In genomic region chr22:41285820-41286638, GRCh38 we compare ENCODE assay signal across 1 cellular context.
TF ChIP-seq lines count a peak whose summit lies in the region.

Gene RANGAP1 (minus strand): TSS chr22:41286187. CDS start chr22:41281044, 5,143 bp downstream.

TF ChIP-seq in K562, 482 proteins besides CTCF, POLR2A, EP300 and RAD21 (continued from another document and continues in another):
- TF ChIP-seq ZNF592 (IDR thresholded peaks at IDR 0.05) (peak; percentile 57), ZNF507 (tag; conservative IDR thresholded peaks at IDR 0.05) (no peak), DPF2 (IDR thresholded peaks at IDR 0.05) (no peak), ZFP36 (IDR thresholded peaks at IDR 0.05; ENCODE audit: low read depth, low read length, partially characterized antibody) (no peak), THRAP3 (IDR thresholded peaks at IDR 0.05; ENCODE audit: borderline replicate concordance) (no peak), ZNF224 (CRISPR knock-in tag; IDR thresholded peaks at IDR 0.05) (no peak), RFX7 (CRISPR knock-in tag; IDR thresholded peaks at IDR 0.05) (no peak), RNF219 (CRISPR knock-in tag; IDR thresholded peaks at IDR 0.05) (no peak), KLF6 (CRISPR knock-in tag; IDR thresholded peaks at IDR 0.05; ENCODE audit: borderline replicate concordance) (0 out of 2 replicates have a peak, but pooled peaks have one; percentile 16), PYGO2 (tag; IDR thresholded peaks at IDR 0.05) (no peak), CUX1 (CRISPR knock-in tag; IDR thresholded peaks at IDR 0.05) (no peak), ZBTB33 (CRISPR knock-in tag; IDR thresholded peaks at IDR 0.05) (no peak), MCM7 (IDR thresholded peaks at IDR 0.05) (no peak), CTBP1 (IDR thresholded peaks at IDR 0.05; ENCODE audit: borderline replicate concordance) (no peak; the same call in 1 of the 2 replicates), PURB (CRISPR knock-in tag; IDR thresholded peaks at IDR 0.05; ENCODE audit: low read depth) (no peak), RBFOX2 (IDR thresholded peaks at IDR 0.05; ENCODE audit: low read depth, low read length) (peak; percentile 98), HES1 (IDR thresholded peaks at IDR 0.05; ENCODE audit: low read depth) (no peak), MAX (CRISPR knock-in tag; IDR thresholded peaks at IDR 0.05) (peak; percentile 72), ZKSCAN1 (IDR thresholded peaks at IDR 0.05; ENCODE audit: low read depth, low read length) (no peak), TEAD1 (CRISPR knock-in tag; IDR thresholded peaks at IDR 0.05) (0 out of 4 replicates have a peak, but pooled peaks of 1 of the 2 experiments have one; percentile 26), JUNB (CRISPR knock-in tag; conservative IDR thresholded peaks at IDR 0.05) (no peak), RBM34 (IDR thresholded peaks at IDR 0.05; ENCODE audit: borderline replicate concordance, insufficient read depth, low read length) (no peak), THRA (IDR thresholded peaks at IDR 0.05) (no peak), ZNF124 (CRISPR knock-in tag; IDR thresholded peaks at IDR 0.05) (no peak), SRSF9 (IDR thresholded peaks at IDR 0.05; ENCODE audit: borderline replicate concordance, low read depth, low read length) (no peak), ZNF197 (CRISPR knock-in tag; IDR thresholded peaks at IDR 0.05; ENCODE audit: low read depth) (peak; percentile 89), GATAD2A (IDR thresholded peaks at IDR 0.05) (no peak), FOXP1 (CRISPR knock-in tag; IDR thresholded peaks at IDR 0.05) (peak; percentile 14; the same call in 1 of the 2 replicates), KLF13 (tag; IDR thresholded peaks at IDR 0.05; ENCODE audit: borderline replicate concordance, low read depth) (peak; percentile 63; the same call in 1 of the 2 replicates), SAP30 (IDR thresholded peaks at IDR 0.05; ENCODE audit: borderline replicate concordance, insufficient read depth, low read depth, low read length, poor library complexity, severe bottlenecking) (peak; percentile 95), SMARCE1 (IDR thresholded peaks at IDR 0.05) (no peak), SPI1 (IDR thresholded peaks at IDR 0.05; ENCODE audit: borderline replicate concordance, low read depth, low read length) (no peak), HSF4 (CRISPR knock-in tag; IDR thresholded peaks at IDR 0.05; ENCODE audit: borderline replicate concordance) (no peak), USF1 (CRISPR knock-in tag; IDR thresholded peaks at IDR 0.05) (no peak), PRPF4 (IDR thresholded peaks at IDR 0.05; ENCODE audit: insufficient read depth, low read depth, low read length, poor library complexity, severe bottlenecking) (no peak), TFE3 (CRISPR knock-in tag; IDR thresholded peaks at IDR 0.05) (no peak), ZNF551 (CRISPR knock-in tag; IDR thresholded peaks at IDR 0.05) (no peak), ZNF316 (IDR thresholded peaks at IDR 0.05) (no peak), ATF2 (CRISPR knock-in tag; IDR thresholded peaks at IDR 0.05) (no peak), SAFB2 (IDR thresholded peaks at IDR 0.05; ENCODE audit: borderline replicate concordance, low read depth, low read length, severe bottlenecking) (no peak), TRIM28 (IDR thresholded peaks at IDR 0.05) (no peak), HDAC1 (IDR thresholded peaks at IDR 0.05) (peak in 1 of 2 experiments; percentile 81; a peak in 2 of 4 replicates), BACH1 (tag; IDR thresholded peaks at IDR 0.05) (no peak), PTTG1 (tag; IDR thresholded peaks at IDR 0.05; ENCODE audit: low read depth) (no peak), HMG20B (CRISPR knock-in tag; IDR thresholded peaks at IDR 0.05) (no peak), NRF1 (conservative IDR thresholded peaks at IDR 0.05 in 1 of 2, IDR thresholded peaks at IDR 0.05 in 1 of 2) (peak; percentile 80 to 83)
